19 cellular contexts compared by ENCODE assay signal in the genomic region with DNA sequence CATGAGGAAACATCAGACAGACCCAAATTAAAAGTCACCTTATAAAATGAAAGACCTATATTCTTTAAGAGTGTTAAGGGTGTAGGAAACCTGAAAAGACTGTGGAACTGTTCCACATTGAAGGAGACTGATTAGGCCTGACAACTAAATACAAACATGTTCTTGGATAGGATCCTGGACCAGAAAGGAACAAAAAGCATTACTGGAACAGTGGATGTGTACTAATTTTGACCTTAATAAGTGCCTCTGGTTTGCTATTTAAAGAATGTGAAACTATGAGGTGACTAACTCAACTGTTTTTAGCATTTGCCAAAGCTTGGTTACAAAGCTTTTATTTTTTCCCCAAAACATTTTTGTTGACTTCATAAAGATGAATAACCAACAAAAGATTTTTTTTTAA.
DNase-seq lines count a peak whose midpoint lies in the region; ATAC-seq and TF ChIP-seq lines count a peak whose summit lies in the region.
"Had no signal": no experiment of that assay in that cellular context is flagged by ENCODE, and none has a peak within 500 bp of the region (broad histone marks: within the 10 kb centered on the region; RNA-seq: fewer than 3 reads in every experiment).

No MANE protein-coding gene starts in this region.

- H3K9ac ChIP-seq in KMS-11 = no peak overlapping the region

- H3K27me3 Mint-ChIP-seq in activated CD4-positive, alpha-beta T cell treated with anti-CD3 and anti-CD28 coated beads, Interleukin-2, amount 10 ng/mL, durations not matched to agents 24 days and 14 days = no peaks in the 10 kb centered on the region
- H3K27me3 Mint-ChIP-seq: CD8-positive, alpha-beta memory T cell had no signal

- H3K27me3 ChIP-seq in KMS-11 (ENCODE audit: insufficient read depth, low read depth) = no peaks in the 10 kb centered on the region
- no peaks in the 10 kb centered on the region for H3K27me3 ChIP-seq in aorta (ENCODE audit: control insufficient read depth in 1 of 2, insufficient read depth in 2 of 2, low read length in 1 of 2)
- H3K27me3 ChIP-seq: MG63 had no signal

- H3K9me3 ChIP-seq in aorta (ENCODE audit: control insufficient read depth, low read length) = no peaks in the 10 kb centered on the region
- H3K9me3 ChIP-seq: MG63 had no signal

- no peaks in the 10 kb centered on the region for H3K9me3 Mint-ChIP-seq in activated CD4-positive, alpha-beta T cell treated with anti-CD3 and anti-CD28 coated beads, Interleukin-2, amount 10 ng/mL, durations not matched to agents 24 days and 14 days

- H3K4me2 ChIP-seq in KMS-11 = peak overlapping the region; percentile 17; the same call in 1 of the 2 replicates
- H3K4me2 ChIP-seq: A549, PC-9 had no signal

- DNase-seq in medulla oblongata (ENCODE audit: extremely low spot score) (peak; percentile 16), aorta (no peak), NCI-H82 (lab: John Stamatoyannopoulos, UW) (no peak)
- DNase-seq in activated CD4-positive, alpha-beta T cell treated with anti-CD3 and anti-CD28 coated beads, Interleukin-2, amount 10 ng/mL, durations not matched to agents 24 days and 14 days = no peak
- DNase-seq: CD8-positive, alpha-beta memory T cell; DMS53; EL; MG63; NCI-H1092; NCI-H1436 treated with DMSO at 0.1 percent for 48 hours; NCI-H2029; NCI-H345; NCI-H524 treated with DMSO at 0.1 percent for 48 hours; PC-9 had no signal

- H3K79me2 ChIP-seq in KMS-11 (ENCODE audit: insufficient read depth, low read depth) = no peaks in the 10 kb centered on the region

- no peaks in the 10 kb centered on the region for H4K20me1 ChIP-seq in KMS-11 (ENCODE audit: insufficient read depth)

- no peaks in the 10 kb centered on the region for H3K36me3 Mint-ChIP-seq in activated CD4-positive, alpha-beta T cell treated with anti-CD3 and anti-CD28 coated beads, Interleukin-2, amount 10 ng/mL, durations not matched to agents 24 days and 14 days (ENCODE audit: low read depth)
- H3K36me3 Mint-ChIP-seq: CD8-positive, alpha-beta memory T cell had no signal

- H3K4me3 ChIP-seq in KMS-11 (IDR thresholded peaks at IDR 0.05; ENCODE audit: insufficient read depth, low read depth, low read length) = no peak overlapping the region
- H3K4me3 ChIP-seq in aorta (ENCODE audit: low read length in 2 of 2) = no peak overlapping the region
- H3K4me3 ChIP-seq: A549, MG63, PC-9 had no signal

- ATAC-seq in aorta (ENCODE audit: low FRiP score) (peak; percentile 76), HG03442 (IDR thresholded peaks at IDR 0.05; ENCODE audit: unreplicated experiment) (no peak)
- ATAC-seq: A549 had no signal

- no peak for TF ChIP-seq CTCF in KMS-11 (conservative IDR thresholded peaks at IDR 0.05; ENCODE audit: low read depth, low read length)

- H3K4me3 Mint-ChIP-seq in activated CD4-positive, alpha-beta T cell treated with anti-CD3 and anti-CD28 coated beads, Interleukin-2, amount 10 ng/mL, durations not matched to agents 24 days and 14 days = no peak overlapping the region
- H3K4me3 Mint-ChIP-seq: CD8-positive, alpha-beta memory T cell had no signal

- H2AFZ ChIP-seq in KMS-11 (ENCODE audit: low read depth) = no peak overlapping the region
- H2AFZ ChIP-seq: PC-9 had no signal

- H3K27ac Mint-ChIP-seq in activated CD4-positive, alpha-beta T cell treated with anti-CD3 and anti-CD28 coated beads, Interleukin-2, amount 10 ng/mL, durations not matched to agents 24 days and 14 days = no peak overlapping the region
- H3K27ac Mint-ChIP-seq: CD8-positive, alpha-beta memory T cell had no signal

- no peaks in the 10 kb centered on the region for H3K36me3 ChIP-seq in KMS-11 (ENCODE audit: insufficient read depth)
- no peaks in the 10 kb centered on the region for H3K36me3 ChIP-seq in aorta (ENCODE audit: control insufficient read depth in 1 of 2, insufficient read depth in 2 of 2, low read length in 1 of 2)
- H3K36me3 ChIP-seq: MG63 had no signal

- intact Hi-C loops in aorta (cut with DNase I) = loop anchor here in 1 of 2 donors (10.0 kb wide), 1 partner anchor 47 kb away; no protein-coding TSS in a partner anchor
- intact Hi-C loops in activated CD4-positive, alpha-beta T cell treated with anti-CD3 and anti-CD28 coated beads, Interleukin-2, amount 10 ng/mL, durations not matched to agents 24 days and 14 days (cut with micrococcal nuclease) = no loop called here

- H3K27ac ChIP-seq in KMS-11 (no peak overlapping the region), cingulate gyrus (ENCODE audit: low read depth, low read length) (peak overlapping the region; percentile 21), aorta (ENCODE audit: low read depth in 1 of 2, low read length in 2 of 2) (peak overlapping the region; percentile 79 to 82)
- H3K27ac ChIP-seq: A549, PC-9, RWPE1 had no signal

- peaks cover 15% of the 10 kb centered on the region for H3K4me1 ChIP-seq in KMS-11 (ENCODE audit: low read depth, poor library complexity, severe bottlenecking)
- H3K4me1 ChIP-seq in aorta (ENCODE audit: control insufficient read depth in 1 of 2, insufficient read depth in 2 of 2, low read length in 2 of 2) = peaks cover 3 to 4% of the 10 kb centered on the region in 2 donors
- H3K4me1 ChIP-seq: A549 had no signal

- H3K4me1 Mint-ChIP-seq in activated CD4-positive, alpha-beta T cell treated with anti-CD3 and anti-CD28 coated beads, Interleukin-2, amount 10 ng/mL, durations not matched to agents 24 days and 14 days = no peaks in the 10 kb centered on the region
- H3K4me1 Mint-ChIP-seq: CD8-positive, alpha-beta memory T cell had no signal
